ENCODE assay signal across 1 cellular context in genomic region chr1:38744452-38745350, GRCh38.
TF ChIP-seq lines count a peak whose summit lies in the region.

No MANE protein-coding gene starts in this region.

TF ChIP-seq in K562, 482 proteins besides CTCF, POLR2A, EP300 and RAD21 (continued from another document and continues in another):
- TF ChIP-seq ZBTB40 (IDR thresholded peaks at IDR 0.05): no peak
- no peak for TF ChIP-seq ZBTB40 (CRISPR knock-in tag; IDR thresholded peaks at IDR 0.05)
- no peak for TF ChIP-seq ZNF197 (CRISPR knock-in tag; IDR thresholded peaks at IDR 0.05; ENCODE audit: low read depth)
- TF ChIP-seq WHSC1 (IDR thresholded peaks at IDR 0.05; ENCODE audit: low read length): no peak
- TF ChIP-seq L3MBTL2 (IDR thresholded peaks at IDR 0.05): peak; percentile 70
- 0 out of 2 replicates have a peak, but pooled peaks have one; percentile 39 for TF ChIP-seq RNF2 (IDR thresholded peaks at IDR 0.05)
- TF ChIP-seq ZNF644 (tag; IDR thresholded peaks at IDR 0.05; ENCODE audit: low read depth): no peak
- TF ChIP-seq ZSCAN29 (IDR thresholded peaks at IDR 0.05): no peak
- peak; percentile 29 for TF ChIP-seq BRD9 (IDR thresholded peaks at IDR 0.05; ENCODE audit: low read depth, partially characterized antibody)
- no peak for TF ChIP-seq MBD2 (IDR thresholded peaks at IDR 0.05; ENCODE audit: borderline replicate concordance, low read depth)
- TF ChIP-seq ZEB2 (IDR thresholded peaks at IDR 0.05): peak; percentile 73
- no peak for TF ChIP-seq BHLHE40 (IDR thresholded peaks at IDR 0.05; ENCODE audit: low read length)
- TF ChIP-seq ATF7 (IDR thresholded peaks at IDR 0.05): peak; percentile 40; the same call in 1 of the 2 replicates
- TF ChIP-seq, protein P1, sequence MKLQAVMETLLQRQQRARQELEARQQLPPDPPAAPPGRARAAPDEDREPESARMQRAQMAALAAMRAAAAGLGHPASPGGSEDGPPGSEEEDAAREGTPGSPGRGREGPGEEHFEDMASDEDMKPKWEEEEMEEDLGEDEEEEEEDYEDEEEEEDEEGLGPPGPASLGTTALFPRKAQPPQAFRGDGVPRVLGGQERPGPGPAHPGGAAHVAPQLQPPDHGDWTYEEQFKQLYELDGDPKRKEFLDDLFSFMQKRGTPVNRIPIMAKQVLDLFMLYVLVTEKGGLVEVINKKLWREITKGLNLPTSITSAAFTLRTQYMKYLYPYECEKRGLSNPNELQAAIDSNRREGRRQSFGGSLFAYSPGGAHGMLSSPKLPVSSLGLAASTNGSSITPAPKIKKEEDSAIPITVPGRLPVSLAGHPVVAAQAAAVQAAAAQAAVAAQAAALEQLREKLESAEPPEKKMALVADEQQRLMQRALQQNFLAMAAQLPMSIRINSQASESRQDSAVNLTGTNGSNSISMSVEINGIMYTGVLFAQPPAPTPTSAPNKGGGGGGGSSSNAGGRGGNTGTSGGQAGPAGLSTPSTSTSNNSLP (IDR thresholded peaks at IDR 0.05; ENCODE audit: borderline replicate concordance, low read depth, low read length): 0 out of 2 replicates have a peak, but pooled peaks have one; percentile 56
- TF ChIP-seq, protein P2, sequence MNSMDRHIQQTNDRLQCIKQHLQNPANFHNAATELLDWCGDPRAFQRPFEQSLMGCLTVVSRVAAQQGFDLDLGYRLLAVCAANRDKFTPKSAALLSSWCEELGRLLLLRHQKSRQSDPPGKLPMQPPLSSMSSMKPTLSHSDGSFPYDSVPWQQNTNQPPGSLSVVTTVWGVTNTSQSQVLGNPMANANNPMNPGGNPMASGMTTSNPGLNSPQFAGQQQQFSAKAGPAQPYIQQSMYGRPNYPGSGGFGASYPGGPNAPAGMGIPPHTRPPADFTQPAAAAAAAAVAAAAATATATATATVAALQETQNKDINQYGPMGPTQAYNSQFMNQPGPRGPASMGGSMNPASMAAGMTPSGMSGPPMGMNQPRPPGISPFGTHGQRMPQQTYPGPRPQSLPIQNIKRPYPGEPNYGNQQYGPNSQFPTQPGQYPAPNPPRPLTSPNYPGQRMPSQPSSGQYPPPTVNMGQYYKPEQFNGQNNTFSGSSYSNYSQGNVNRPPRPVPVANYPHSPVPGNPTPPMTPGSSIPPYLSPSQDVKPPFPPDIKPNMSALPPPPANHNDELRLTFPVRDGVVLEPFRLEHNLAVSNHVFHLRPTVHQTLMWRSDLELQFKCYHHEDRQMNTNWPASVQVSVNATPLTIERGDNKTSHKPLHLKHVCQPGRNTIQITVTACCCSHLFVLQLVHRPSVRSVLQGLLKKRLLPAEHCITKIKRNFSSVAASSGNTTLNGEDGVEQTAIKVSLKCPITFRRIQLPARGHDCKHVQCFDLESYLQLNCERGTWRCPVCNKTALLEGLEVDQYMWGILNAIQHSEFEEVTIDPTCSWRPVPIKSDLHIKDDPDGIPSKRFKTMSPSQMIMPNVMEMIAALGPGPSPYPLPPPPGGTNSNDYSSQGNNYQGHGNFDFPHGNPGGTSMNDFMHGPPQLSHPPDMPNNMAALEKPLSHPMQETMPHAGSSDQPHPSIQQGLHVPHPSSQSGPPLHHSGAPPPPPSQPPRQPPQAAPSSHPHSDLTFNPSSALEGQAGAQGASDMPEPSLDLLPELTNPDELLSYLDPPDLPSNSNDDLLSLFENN (IDR thresholded peaks at IDR 0.05; ENCODE audit: low read depth in 2 of 2, low read length in 2 of 2): peak in 1 of 2 experiments; percentile 81; a peak in 2 of 4 replicates
- peak; percentile 82 to 86 for TF ChIP-seq KDM1A (IDR thresholded peaks at IDR 0.05)
- peak; percentile 39; the same call in 1 of the 2 replicates for TF ChIP-seq NR2C1 (IDR thresholded peaks at IDR 0.05)
- peak; percentile 51 for TF ChIP-seq NR2C1 (tag; IDR thresholded peaks at IDR 0.05)
- TF ChIP-seq, protein P3, sequence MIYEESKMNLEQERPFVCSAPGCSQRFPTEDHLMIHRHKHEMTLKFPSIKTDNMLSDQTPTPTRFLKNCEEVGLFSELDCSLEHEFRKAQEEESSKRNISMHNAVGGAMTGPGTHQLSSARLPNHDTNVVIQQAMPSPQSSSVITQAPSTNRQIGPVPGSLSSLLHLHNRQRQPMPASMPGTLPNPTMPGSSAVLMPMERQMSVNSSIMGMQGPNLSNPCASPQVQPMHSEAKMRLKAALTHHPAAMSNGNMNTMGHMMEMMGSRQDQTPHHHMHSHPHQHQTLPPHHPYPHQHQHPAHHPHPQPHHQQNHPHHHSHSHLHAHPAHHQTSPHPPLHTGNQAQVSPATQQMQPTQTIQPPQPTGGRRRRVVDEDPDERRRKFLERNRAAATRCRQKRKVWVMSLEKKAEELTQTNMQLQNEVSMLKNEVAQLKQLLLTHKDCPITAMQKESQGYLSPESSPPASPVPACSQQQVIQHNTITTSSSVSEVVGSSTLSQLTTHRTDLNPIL (CRISPR knock-in tag; IDR thresholded peaks at IDR 0.05): no peak
- no peak for TF ChIP-seq POLR2G (IDR thresholded peaks at IDR 0.05; ENCODE audit: low read depth, low read length)
- TF ChIP-seq GABPB1 (CRISPR knock-in tag; IDR thresholded peaks at IDR 0.05): 0 out of 2 replicates have a peak, but pooled peaks have one; percentile 19
- peak; percentile 81; the same call in 1 of the 2 replicates for TF ChIP-seq POLR2AphosphoS5 (IDR thresholded peaks at IDR 0.05; ENCODE audit: control insufficient read depth, insufficient read depth, low read depth, low read length)
- peak; percentile 7; the same call in 1 of the 2 replicates for TF ChIP-seq CREM (IDR thresholded peaks at IDR 0.05; ENCODE audit: low read depth)
- TF ChIP-seq LEF1 (IDR thresholded peaks at IDR 0.05): peak; percentile 57; the same call in 1 of the 2 replicates
- TF ChIP-seq ZFP36 (IDR thresholded peaks at IDR 0.05; ENCODE audit: low read depth, low read length, partially characterized antibody): peak; percentile 16
- no peak for TF ChIP-seq BMI1 (IDR thresholded peaks at IDR 0.05; ENCODE audit: low read length)
- peak in 1 of 2 experiments; percentile 93; a peak in 2 of 4 replicates for TF ChIP-seq TBL1XR1 (IDR thresholded peaks at IDR 0.05; ENCODE audit: low read length in 2 of 2)
- peak; percentile 94; the same call in 1 of the 2 replicates for TF ChIP-seq ESRRA (IDR thresholded peaks at IDR 0.05; ENCODE audit: borderline replicate concordance, low read depth)
- no peak for TF ChIP-seq PPARD (CRISPR knock-in tag; IDR thresholded peaks at IDR 0.05)
- 0 out of 2 replicates have a peak, but pooled peaks have one; percentile 35 for TF ChIP-seq ZNF583 (CRISPR knock-in tag; IDR thresholded peaks at IDR 0.05)
- TF ChIP-seq RB1 (IDR thresholded peaks at IDR 0.05; ENCODE audit: low read depth): no peak
- no peak for TF ChIP-seq SMAD2 (IDR thresholded peaks at IDR 0.05; ENCODE audit: low read depth, low read length)
- TF ChIP-seq, protein P4, sequence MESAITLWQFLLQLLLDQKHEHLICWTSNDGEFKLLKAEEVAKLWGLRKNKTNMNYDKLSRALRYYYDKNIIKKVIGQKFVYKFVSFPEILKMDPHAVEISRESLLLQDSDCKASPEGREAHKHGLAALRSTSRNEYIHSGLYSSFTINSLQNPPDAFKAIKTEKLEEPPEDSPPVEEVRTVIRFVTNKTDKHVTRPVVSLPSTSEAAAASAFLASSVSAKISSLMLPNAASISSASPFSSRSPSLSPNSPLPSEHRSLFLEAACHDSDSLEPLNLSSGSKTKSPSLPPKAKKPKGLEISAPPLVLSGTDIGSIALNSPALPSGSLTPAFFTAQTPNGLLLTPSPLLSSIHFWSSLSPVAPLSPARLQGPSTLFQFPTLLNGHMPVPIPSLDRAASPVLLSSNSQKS (CRISPR knock-in tag; IDR thresholded peaks at IDR 0.05): no peak
- peak; percentile 70; the same call in 1 of the 2 replicates for TF ChIP-seq HES1 (IDR thresholded peaks at IDR 0.05; ENCODE audit: low read depth)
- TF ChIP-seq NBN (IDR thresholded peaks at IDR 0.05; ENCODE audit: low read depth): peak; percentile 54; the same call in 1 of the 2 replicates
- peak in 1 of 2 experiments; percentile 71; a peak in 2 of 3 replicates for TF ChIP-seq CBX3 (IDR thresholded peaks at IDR 0.05; ENCODE audit: borderline replicate concordance in 1 of 2, low read length in 2 of 2)
- TF ChIP-seq SAP30 (IDR thresholded peaks at IDR 0.05; ENCODE audit: borderline replicate concordance, insufficient read depth, low read depth, low read length, poor library complexity, severe bottlenecking): no peak
- peak in 1 of 2 experiments; percentile 73 for TF ChIP-seq AFF1 (IDR thresholded peaks at IDR 0.05; ENCODE audit: low read depth in 1 of 2, partially characterized antibody in 2 of 2)
- TF ChIP-seq TCF3 (CRISPR knock-in tag; IDR thresholded peaks at IDR 0.05): peak; percentile 95
- TF ChIP-seq ZKSCAN8 (CRISPR knock-in tag; IDR thresholded peaks at IDR 0.05): peak; percentile 86
- TF ChIP-seq NCOA4 (IDR thresholded peaks at IDR 0.05; ENCODE audit: partially characterized antibody): no peak
- TF ChIP-seq NFYB (IDR thresholded peaks at IDR 0.05; ENCODE audit: extremely low read depth, insufficient read length): peak; percentile 14
- no peak for TF ChIP-seq PYGO2 (tag; IDR thresholded peaks at IDR 0.05)
